In the genomic region with DNA sequence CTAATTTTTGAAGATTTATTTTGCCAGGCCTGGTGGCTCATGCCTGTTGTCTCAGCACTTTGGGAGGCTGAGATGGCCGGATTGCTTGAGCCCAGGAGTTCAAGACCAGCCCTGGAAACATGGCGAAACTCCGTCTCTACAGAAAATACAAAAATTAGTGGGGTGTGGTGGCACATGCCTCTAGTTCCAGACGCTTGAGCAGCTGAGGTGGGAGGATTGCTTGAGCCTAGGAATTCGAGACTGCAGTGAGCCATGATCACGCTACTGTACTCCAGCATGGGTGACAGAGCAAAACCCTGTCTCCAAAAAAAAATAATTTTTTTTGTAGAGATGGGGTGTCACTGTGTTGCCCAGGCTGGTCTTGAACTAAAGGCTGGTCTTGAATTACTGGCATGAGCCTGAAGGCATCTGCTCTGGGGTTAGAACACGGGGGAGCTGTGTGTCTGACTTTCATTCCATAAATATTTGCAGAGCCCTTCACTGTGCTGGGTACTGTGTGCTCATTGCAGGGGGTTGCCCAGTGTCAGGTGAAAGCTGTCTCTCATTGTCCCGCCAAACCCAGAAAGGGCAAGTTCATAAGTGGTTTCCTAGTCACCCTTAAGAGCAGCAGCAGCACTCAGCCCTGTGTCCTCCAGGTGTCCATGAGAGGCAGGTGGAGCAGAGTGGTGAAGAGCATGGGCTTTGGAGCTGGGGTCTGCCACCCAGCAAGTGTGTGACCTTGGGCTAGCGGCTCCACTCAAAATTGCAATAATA, we compare ENCODE assay signal across 17 cellular contexts. TPM values are rescaled to one million over a fixed set of nuclear protein-coding genes. Genes with fewer than 3 reads are reported as not detected.
DNase-seq lines count a peak whose midpoint lies in the region; ATAC-seq and TF ChIP-seq lines count a peak whose summit lies in the region.
"Had no signal": no experiment of that assay in that cellular context is flagged by ENCODE, and none has a peak within 500 bp of the region (broad histone marks: within the 10 kb centered on the region; RNA-seq: fewer than 3 reads in every experiment).

No MANE protein-coding gene starts in this region.

- peak overlapping the region; percentile 9 for H3K4me2 ChIP-seq in skeletal muscle satellite cell (ENCODE audit: low read length)
- H3K4me2 ChIP-seq: smooth muscle cell had no signal

- H3K4me3 ChIP-seq in skeletal muscle satellite cell (ENCODE audit: low read length), result no peak overlapping the region
- H3K4me3 ChIP-seq: Peyer's patch, smooth muscle cell, tibial artery had no signal

- DNase-seq in COLO668 (lab: John Stamatoyannopoulos, UW; ENCODE audit: unreplicated experiment), result peak; percentile 35
- peak; percentile 78 for DNase-seq in NCI-H187 treated with DMSO at 0.1 percent for 48 hours (lab: John Stamatoyannopoulos, UW)
- DNase-seq in activated B cell treated with CpG ODN at 0.5 μM for 24 hours, result no peak
- no peak for DNase-seq in CD1c-positive myeloid dendritic cell (ENCODE audit: extremely low spot score)
- no peak for DNase-seq in NCI-H2081 (lab: John Stamatoyannopoulos, UW)
- DNase-seq: activated CD4-positive, alpha-beta T cell treated with anti-CD3 and anti-CD28 coated beads for 36 hours; activated naive CD4-positive, alpha-beta T cell; hippocampal formation; naive B cell; NCI-H1105 treated with DMSO at 0.1 percent for 48 hours; NCI-H526 treated with DMSO at 0.1 percent for 48 hours; tibial artery had no signal

- H3K9me3 Mint-ChIP-seq in activated B cell treated with CpG ODN at 0.5 μM for 24 hours, result no peaks in the 10 kb centered on the region
- H3K9me3 Mint-ChIP-seq: CD14-positive monocyte, naive B cell had no signal

- ATAC-seq in activated B cell treated with CpG ODN at 0.5 μM for 24 hours (ENCODE audit: low read depth) (no peak), HG03045 (IDR thresholded peaks at IDR 0.05; ENCODE audit: unreplicated experiment) (no peak)
- ATAC-seq: activated CD4-positive, alpha-beta T cell treated with anti-CD3 and anti-CD28 coated beads for 36 hours had no signal

- no peaks in the 10 kb centered on the region for H3K9me3 ChIP-seq in skeletal muscle satellite cell (replicated peaks; ENCODE audit: low read length)
- H3K9me3 ChIP-seq: Peyer's patch, tibial artery had no signal

- peak overlapping the region; percentile 59 for H3K27ac Mint-ChIP-seq in activated B cell treated with CpG ODN at 0.5 μM for 24 hours

- H3K27me3 Mint-ChIP-seq in activated B cell treated with CpG ODN at 0.5 μM for 24 hours, result no peaks in the 10 kb centered on the region
- H3K27me3 Mint-ChIP-seq: activated CD4-positive, alpha-beta T cell treated with anti-CD3 and anti-CD28 coated beads for 36 hours; naive B cell had no signal

- peaks cover 47% of the 10 kb centered on the region for H3K4me1 Mint-ChIP-seq in activated B cell treated with CpG ODN at 0.5 μM for 24 hours

- H3K4me1 ChIP-seq in skeletal muscle satellite cell (ENCODE audit: control insufficient read depth, insufficient read depth, low read length), result peaks cover 49% of the 10 kb centered on the region

- H3K9ac ChIP-seq in skeletal muscle satellite cell (ENCODE audit: low read depth, low read length), result peak overlapping the region; percentile 37

- peaks cover 69% of the 10 kb centered on the region for H3K36me3 ChIP-seq in skeletal muscle satellite cell (ENCODE audit: insufficient read depth, low read length)

- no peak overlapping the region for H3K4me3 Mint-ChIP-seq in activated B cell treated with CpG ODN at 0.5 μM for 24 hours
- H3K4me3 Mint-ChIP-seq: CD14-positive monocyte had no signal

- intact Hi-C loops in activated B cell treated with CpG ODN at 0.5 μM for 24 hours (cut with micrococcal nuclease), result no loop called here

- CTCF ChIA-PET in activated B cell treated with CpG ODN at 0.5 μM for 24 hours (lab: Charles Lee), result interaction anchor here (1.9 kb wide), 1 partner anchor 50 kb away, joined by 19 read pairs; no protein-coding TSS in a partner anchor

- POLR2A ChIA-PET in activated B cell treated with CpG ODN at 0.5 μM for 24 hours (lab: Charles Lee), result interaction anchor here (7.8 kb wide), 1 partner anchor 23 kb away, joined by 99 read pairs; the partner anchor contains the start of gene NR4A1

- TF ChIP-seq CTCF in activated B cell treated with CpG ODN at 0.5 μM for 24 hours (IDR thresholded peaks at IDR 0.05), result no peak

- peaks cover 63% of the 10 kb centered on the region for H3K36me3 Mint-ChIP-seq in activated B cell treated with CpG ODN at 0.5 μM for 24 hours (ENCODE audit: low read depth)

- H3K27me3 ChIP-seq in skeletal muscle satellite cell (ENCODE audit: control insufficient read depth, insufficient read depth, low read length), result no peaks in the 10 kb centered on the region
- H3K27me3 ChIP-seq: Peyer's patch, tibial artery had no signal

RNA-seq across cellular contexts. Expression of gene SMIM41, which starts 4.7 kb away (rescaled TPM):
- total RNA-seq in activated B cell treated with CpG ODN at 0.5 μM for 24 hours, result 0.24 TPM in 1 of 2 replicates, not detected in the other
- not detected in 2 replicates for total RNA-seq in skeletal muscle satellite cell (2012; rRNA removed)
- total RNA-seq: activated CD4-positive, alpha-beta T cell treated with anti-CD3 and anti-CD28 coated beads for 36 hours; smooth muscle cell had no signal

RNA-seq across cellular contexts. Expression of gene ATG101, which starts 5.1 kb away (rescaled TPM):
- total RNA-seq in activated B cell treated with CpG ODN at 0.5 μM for 24 hours, result 25.6 and 32.5 TPM in 2 replicates
- 45.9 and 56.3 TPM in 2 replicates for total RNA-seq in skeletal muscle satellite cell (2012; rRNA removed)

RNA-seq across cellular contexts. Expression of gene NR4A1, which starts 23.6 kb away (rescaled TPM):
- total RNA-seq in activated B cell treated with CpG ODN at 0.5 μM for 24 hours, result 18.8 and 24.2 TPM in 2 replicates
- total RNA-seq in skeletal muscle satellite cell (2012; rRNA removed), result 1.1 and 1.5 TPM in 2 replicates

Comparison
In these comparisons a context has a peak if more than half of its experiments do, and no peak if none do; other contexts are left out.
1. DNase-seq: peak in COLO668 (single experiment) and NCI-H187 treated with DMSO at 0.1 percent for 48 hours (single experiment); none in activated B cell treated with CpG ODN at 0.5 μM for 24 hours (single experiment), CD1c-positive myeloid dendritic cell (single experiment) and NCI-H2081 (0 of 2).